ENCODE assay signal across 8 cellular contexts in genomic region chr16:85798283-85798776, GRCh38. TPM values are rescaled to one million over a fixed set of nuclear protein-coding genes. Genes with fewer than 3 reads are reported as not detected.
A peak's percentile ranks its signal among the peaks of the same experiment; 100 is the strongest.
DNase-seq lines count a peak whose midpoint lies in the region; ATAC-seq, FAIRE-seq and TF ChIP-seq lines count a peak whose summit lies in the region.

No MANE protein-coding gene starts in this region.

- no peaks in the 10 kb centered on the region for H3K27me3 Mint-ChIP-seq in CD8-positive, alpha-beta memory T cell

- peaks cover 28% of the 10 kb centered on the region for H3K4me1 ChIP-seq in CD8-positive, alpha-beta memory T cell (ENCODE audit: insufficient read depth, low read length)
- H3K4me1 ChIP-seq in OCI-LY3 (ENCODE audit: low read length): peaks cover 17% of the 10 kb centered on the region
- peaks cover 8 to 21% (median 18%) of the 10 kb centered on the region in 3 donors for H3K4me1 ChIP-seq in pancreas

- no peaks in the 10 kb centered on the region for H3K9me3 ChIP-seq in CD8-positive, alpha-beta memory T cell (ENCODE audit: low read length)
- no peaks in the 10 kb centered on the region for H3K9me3 ChIP-seq in OCI-LY3 (ENCODE audit: insufficient read depth, low read length)
- no peaks in the 10 kb centered on the region for H3K9me3 ChIP-seq in pancreas

- peak overlapping the region; percentile 100 for H3K4me2 ChIP-seq in OCI-LY3 (ENCODE audit: low read length)

- peaks cover 22% of the 10 kb centered on the region for H4K20me1 ChIP-seq in OCI-LY3 (ENCODE audit: insufficient read depth, low read length)

- peaks cover 23% of the 10 kb centered on the region for H3K36me3 ChIP-seq in CD8-positive, alpha-beta memory T cell (ENCODE audit: insufficient read depth, low read length)
- H3K36me3 ChIP-seq in OCI-LY3 (replicated peaks; ENCODE audit: low read depth, low read length): peaks cover 43% of the 10 kb centered on the region
- peaks cover 0 to 22% (median 0%) of the 10 kb centered on the region in 3 donors for H3K36me3 ChIP-seq in pancreas

- H3K4me3 ChIP-seq in CD8-positive, alpha-beta memory T cell (ENCODE audit: low read length): peak overlapping the region; percentile 92
- H3K4me3 ChIP-seq in OCI-LY3 (ENCODE audit: low read length): peak overlapping the region; percentile 91
- peak overlapping the region; percentile 79 to 99 (median 88) for H3K4me3 ChIP-seq in pancreas

- H3K27ac Mint-ChIP-seq in CD8-positive, alpha-beta memory T cell: peak overlapping the region in 7 of 8 donors; percentile 47 to 97 (median 78)

- CTCF ChIA-PET in CD8-positive, alpha-beta memory T cell (lab: Charles Lee): interaction anchor here (0.8 kb wide), 1 partner anchor 378 kb away, joined by 3 read pairs; no protein-coding TSS in a partner anchor

- no peaks in the 10 kb centered on the region for H3K9me3 Mint-ChIP-seq in CD8-positive, alpha-beta memory T cell

- no peak overlapping the region for H2AFZ ChIP-seq in OCI-LY3 (ENCODE audit: low read depth, low read length)

- peaks cover 11 to 74% (median 24%) of the 10 kb centered on the region in 3 donors for H3K36me3 Mint-ChIP-seq in CD8-positive, alpha-beta memory T cell

- 4 to 7% methylated on average over 17 of the region's 17 CpGs for WGBS in pancreas, 2 donors

- no peak for DNase-seq in CD8-positive, alpha-beta memory T cell
- DNase-seq in erythroblast (lab: John Stamatoyannopoulos, UW) (peak; percentile 41 to 56), pancreas (no peak), GM12892 (ENCODE audit: insufficient read length) (no peak), posterior vena cava (ENCODE audit: low spot score) (no peak), EL (no peak)

- peak overlapping the region; percentile 80 for H3K9ac ChIP-seq in OCI-LY3 (ENCODE audit: low read length)

- POLR2A ChIA-PET in CD8-positive, alpha-beta memory T cell (lab: Charles Lee): no interaction called here

- peaks cover 55 to 81% (median 72%) of the 10 kb centered on the region in 3 donors for H3K4me1 Mint-ChIP-seq in CD8-positive, alpha-beta memory T cell

- TF ChIP-seq POLR2A in erythroblast (IDR thresholded peaks at IDR 0.05; ENCODE audit: low read length) (no peak), GM12892 (IDR thresholded peaks at IDR 0.05; ENCODE audit: low read depth, low read length) (no peak)

- peak overlapping the region; percentile 82 to 91 (median 86) for H3K4me3 Mint-ChIP-seq in CD8-positive, alpha-beta memory T cell

- TF ChIP-seq CTCF in OCI-LY3 (IDR thresholded peaks at IDR 0.05; ENCODE audit: low read depth, low read length) (no peak), pancreas (IDR thresholded peaks at IDR 0.05) (no peak)

- intact Hi-C loops in pancreas (cut with DNase I): no loop called here
- intact Hi-C loops in posterior vena cava (cut with DNase I): no loop called here

- FAIRE-seq in pancreas (lab: Jason Lieb, UNC) (no peak), GM12892 (lab: Jason Lieb, UNC) (no peak)

- H3K27ac ChIP-seq in CD8-positive, alpha-beta memory T cell (ENCODE audit: low read depth, low read length): peak overlapping the region; percentile 90
- H3K27ac ChIP-seq in OCI-LY3 (ENCODE audit: low read length): no peak overlapping the region
- H3K27ac ChIP-seq in pancreas: no peak overlapping the region

- no peaks in the 10 kb centered on the region for H3K27me3 ChIP-seq in CD8-positive, alpha-beta memory T cell (ENCODE audit: insufficient read depth, low read length, poor library complexity, severe bottlenecking)
- H3K27me3 ChIP-seq in OCI-LY3 (ENCODE audit: low read depth, low read length) (no peaks in the 10 kb centered on the region), pancreas (no peaks in the 10 kb centered on the region)

- ATAC-seq in pancreas (no peak), HG02840 (IDR thresholded peaks at IDR 0.05; ENCODE audit: low FRiP score, unreplicated experiment) (no peak)

- H3K79me2 ChIP-seq in OCI-LY3 (ENCODE audit: low read length): peaks cover 100% of the 10 kb centered on the region

RNA-seq across cellular contexts. Expression of gene EMC8, which starts 1.0 kb away (rescaled TPM):
- 10 to 100 TPM; 52.2 to 56.2 TPM for total RNA-seq in CD8-positive, alpha-beta memory T cell
- 27.6 TPM for polyA plus RNA-seq in CD8-positive, alpha-beta memory T cell
- total RNA-seq in pancreas (10 to 100 TPM in 3 of 6 donors, 1 to 10 TPM in 3; 6.8 to 13.6 (median 9.7) TPM), posterior vena cava (10 to 100 TPM; 17.4 to 19.4 TPM)
- 10 to 100 TPM in 1 of 2 donors, 1 to 10 TPM in 1; 9.5 to 14.2 TPM for polyA plus RNA-seq in pancreas
- 14.5 TPM for polyA plus RNA-seq in GM12892 (2012; ENCODE audit: missing spikeins)

RNA-seq across cellular contexts. Expression of gene COX4I1, which starts 1.2 kb away (rescaled TPM):
- 100 to 1,000 TPM; 449 to 470 TPM for total RNA-seq in CD8-positive, alpha-beta memory T cell
- polyA plus RNA-seq in CD8-positive, alpha-beta memory T cell: 951 TPM
- total RNA-seq in pancreas (100 to 1,000 TPM; 198 to 270 (median 257) TPM), posterior vena cava (100 to 1,000 TPM; 273 to 322 TPM)
- polyA plus RNA-seq in pancreas: 100 to 1,000 TPM; 428 to 510 TPM
- 895 TPM for polyA plus RNA-seq in GM12892 (2012; ENCODE audit: missing spikeins)

RNA-seq across cellular contexts. Expression of gene C16orf74, which starts 47.4 kb away (rescaled TPM):
- 1 to 10 TPM; 1.1 to 1.3 TPM for total RNA-seq in CD8-positive, alpha-beta memory T cell
- 10.7 TPM for polyA plus RNA-seq in CD8-positive, alpha-beta memory T cell
- under 1 TPM; 0.37 to 0.87 (median 0.61) TPM for total RNA-seq in pancreas
- polyA plus RNA-seq in pancreas: 1 to 10 TPM in 1 of 2 donors, under 1 TPM in 1; 0.84 to 1.3 TPM
- 5.9 TPM for polyA plus RNA-seq in GM12892 (2012; ENCODE audit: missing spikeins)
- 1 to 10 TPM in 1 of 2 donors, under 1 TPM in 1; 0.83 to 1.0 TPM for total RNA-seq in posterior vena cava

Comparison
In these comparisons a context has a peak if more than half of its experiments do, and no peak if none do; other contexts are left out.
1. DNase-seq: peak in erythroblast (2 of 2); none in CD8-positive, alpha-beta memory T cell (0 of 5), pancreas (0 of 6), GM12892 (single experiment), posterior vena cava (single experiment) and EL (single experiment).
2. Peak in every context shown above with its lines, with median percentiles within 50 percentile points of each other: H3K4me3 ChIP-seq.